ENCODE assay signal across 22 cellular contexts in genomic region chrX:44260609-44261008, GRCh38.
"Had no signal": no experiment of that assay in that cellular context is flagged by ENCODE, and none has a peak within 500 bp of the region (broad histone marks: within the 10 kb centered on the region; RNA-seq: fewer than 3 reads in every experiment).

No MANE protein-coding gene starts in this region.

- H3K36me3 Mint-ChIP-seq: mesothelial cell of epicardium had no signal

- H3K27me3 Mint-ChIP-seq: effector memory CD8-positive, alpha-beta T cell had no signal

- H3K4me1 ChIP-seq: colonic mucosa, esophagus squamous epithelium, gastroesophageal sphincter, heart left ventricle, lower lobe of right lung had no signal

- ATAC-seq: effector memory CD8-positive, alpha-beta T cell; esophagus mucosa; gastroesophageal sphincter; heart left ventricle; left cardiac atrium; left lung; left ventricle myocardium superior; lower lobe of right lung; mucosa of descending colon had no signal

- H3K4me3 ChIP-seq: colonic mucosa, esophagus squamous epithelium, gastroesophageal sphincter, heart left ventricle, hepatocyte, left lung, lower lobe of right lung, mucosa of descending colon had no signal

- H3K4me1 Mint-ChIP-seq: endodermal cell, mesothelial cell of epicardium had no signal

- H3K27ac Mint-ChIP-seq: dendritic cell treated with granulocyte-macrophage colony-stimulating factor and Interleukin-4, amounts not matched to agents 40 ng/mL and 50 ng/mL, for 4 days; endodermal cell; mesothelial cell of epicardium had no signal

- H3K4me3 Mint-ChIP-seq: dendritic cell treated with granulocyte-macrophage colony-stimulating factor and Interleukin-4, amounts not matched to agents 40 ng/mL and 50 ng/mL, for 4 days; effector memory CD8-positive, alpha-beta T cell; endodermal cell; mesothelial cell of epicardium had no signal

- DNase-seq: colonic mucosa; cortex of kidney; effector CD8-positive, alpha-beta T cell; effector memory CD8-positive, alpha-beta T cell; endodermal cell; erythroblast; esophagus squamous epithelium; foreskin fibroblast; heart left ventricle; hypothalamus; left cardiac atrium; left lung; left ventricle myocardium superior; lower lobe of right lung; mesenchymal stem cell; mucosa of descending colon had no signal

- H3K27ac ChIP-seq: colonic mucosa, epithelial cell of prostate, esophagus squamous epithelium, gastroesophageal sphincter, heart left ventricle, hepatocyte, left lung, lower lobe of right lung had no signal

- H3K27me3 ChIP-seq: colonic mucosa, esophagus squamous epithelium, gastroesophageal sphincter, hepatocyte had no signal

- H3K9me3 Mint-ChIP-seq: dendritic cell treated with granulocyte-macrophage colony-stimulating factor and Interleukin-4, amounts not matched to agents 40 ng/mL and 50 ng/mL, for 4 days; effector memory CD8-positive, alpha-beta T cell had no signal
